8 cellular contexts compared by ENCODE assay signal in the genomic region with DNA sequence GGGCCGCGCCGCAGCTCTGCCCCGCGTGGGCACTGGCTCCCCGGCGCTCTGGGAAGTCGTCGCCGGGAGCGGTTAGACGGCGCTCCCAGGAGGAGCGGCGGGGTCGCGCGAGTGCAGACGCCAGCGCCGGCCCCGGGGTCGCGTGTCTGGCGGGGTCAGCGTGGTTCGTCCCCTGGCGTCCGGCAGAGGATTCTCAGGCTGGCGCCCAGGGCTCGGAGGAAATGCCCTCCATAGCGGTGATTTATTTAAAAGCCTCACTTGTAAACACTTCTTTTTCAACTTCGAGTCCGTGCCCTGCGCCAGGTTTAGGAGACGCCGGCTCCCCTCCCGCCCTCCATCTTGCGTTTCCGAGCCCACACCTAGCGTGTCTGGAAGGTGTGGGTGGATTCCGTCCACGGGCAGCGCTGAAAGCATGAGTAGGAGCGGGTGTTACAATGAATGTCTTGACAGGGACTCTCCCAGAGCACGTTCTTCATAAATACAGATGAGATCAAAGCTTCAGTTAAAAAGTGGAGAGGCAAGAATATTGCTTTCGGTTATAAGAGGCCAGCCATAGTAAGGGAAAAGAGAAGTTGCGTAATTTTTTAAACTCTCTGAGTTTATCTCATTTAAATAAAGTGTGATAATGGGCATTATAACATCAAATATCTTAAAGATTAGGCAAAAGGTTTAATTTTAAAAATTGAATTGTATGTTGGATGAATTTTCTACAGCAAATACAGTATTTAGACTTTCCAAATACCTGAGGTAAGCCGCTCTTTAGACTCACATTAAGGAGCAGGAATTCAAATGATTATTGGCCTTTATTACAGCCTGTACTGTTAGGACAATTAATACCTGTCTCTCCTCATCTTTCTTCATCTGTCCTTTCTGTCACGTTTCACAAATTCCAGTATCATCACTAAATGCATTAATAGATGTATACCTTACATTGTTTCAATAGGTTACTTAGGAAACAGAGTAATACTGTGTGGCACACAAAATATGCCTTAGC. TPM values are rescaled to one million over a fixed set of nuclear protein-coding genes. Genes with fewer than 3 reads are reported as not detected.
A peak's percentile ranks its signal among the peaks of the same experiment; 100 is the strongest.
DNase-seq lines count a peak whose midpoint lies in the region; ATAC-seq, FAIRE-seq and TF ChIP-seq lines count a peak whose summit lies in the region.

No MANE protein-coding gene starts in this region.

- H3K4me3 ChIP-seq in BLaER1 (peak overlapping the region; percentile 99), SJCRH30 (peak overlapping the region; percentile 72), pancreas (peak overlapping the region; percentile 46 to 82 (median 68)), tibial artery (peak overlapping the region; percentile 76 to 87)

- H3K27ac ChIP-seq in BLaER1 (peak overlapping the region; percentile 88), SJCRH30 (no peak overlapping the region), pancreas (peak overlapping the region; percentile 55 to 80 (median 64)), tibial artery (peak overlapping the region; percentile 76 to 90)

- H3K36me3 Mint-ChIP-seq in activated naive CD4-positive, alpha-beta T cell treated with anti-CD3 and anti-CD28 coated beads for 36 hours (ENCODE audit: low read depth), result peaks cover 3% of the 10 kb centered on the region

- H4K20me1 ChIP-seq in BLaER1, result peaks cover 21% of the 10 kb centered on the region

- H3K4me3 Mint-ChIP-seq in activated naive CD4-positive, alpha-beta T cell treated with anti-CD3 and anti-CD28 coated beads for 36 hours, result peak overlapping the region; percentile 91

- intact Hi-C loops in activated naive CD4-positive, alpha-beta T cell treated with anti-CD3 and anti-CD28 coated beads for 36 hours (cut with micrococcal nuclease), result loop anchor here (1.0 to 5.0 kb wide), 11 partner anchors 19 to 1949 kb away; a partner anchor contains a TSS
- intact Hi-C loops in Right ventricle myocardium inferior (cut with DNase I), result loop anchor here (1.0 to 5.0 kb wide), 3 partner anchors 41 to 86 kb away; no protein-coding TSS in a partner anchor
- intact Hi-C loops in pancreas (cut with DNase I), result no loop called here
- intact Hi-C loops in tibial artery (cut with DNase I; ENCODE audit: low total_unique reads), result loop anchor here (2.0 kb wide), 1 partner anchor 85 kb away; a partner anchor contains a TSS

- H3K4me2 ChIP-seq in BLaER1, result peak overlapping the region; percentile 93

- peak overlapping the region; percentile 90 for H3K9ac ChIP-seq in BLaER1

- WGBS in pancreas, 2 donors, result 2% methylated on average over 48 to 50 of the region's 50 CpGs

- H3K27me3 Mint-ChIP-seq in activated naive CD4-positive, alpha-beta T cell treated with anti-CD3 and anti-CD28 coated beads for 36 hours (ENCODE audit: low read depth), result no peaks in the 10 kb centered on the region

- CTCF ChIA-PET in activated naive CD4-positive, alpha-beta T cell treated with anti-CD3 and anti-CD28 coated beads for 36 hours (lab: Charles Lee), result interaction anchor here (0.7 kb wide), 1 partner anchor 23 kb away, joined by 3 read pairs; no protein-coding TSS in a partner anchor

- H3K9me3 ChIP-seq in BLaER1 (no peaks in the 10 kb centered on the region), SJCRH30 (replicated peaks) (no peaks in the 10 kb centered on the region; the same call in 1 of the 2 replicates), pancreas (no peaks in the 10 kb centered on the region), tibial artery (no peaks in the 10 kb centered on the region)

- H3K36me3 ChIP-seq in BLaER1, result peaks cover 4% of the 10 kb centered on the region; the same call in 1 of the 2 replicates
- H3K36me3 ChIP-seq in SJCRH30, result no peaks in the 10 kb centered on the region
- no peaks in the 10 kb centered on the region for H3K36me3 ChIP-seq in pancreas
- no peaks in the 10 kb centered on the region for H3K36me3 ChIP-seq in tibial artery

- ATAC-seq in GM19035 (IDR thresholded peaks at IDR 0.05; ENCODE audit: unreplicated experiment) (peak; percentile 53), HG03196 (IDR thresholded peaks at IDR 0.05; ENCODE audit: unreplicated experiment) (peak; percentile 53), Right ventricle myocardium inferior (peak; percentile 29), pancreas (peak; percentile 17 to 65 (median 52))

- H3K27me3 ChIP-seq in BLaER1 (no peaks in the 10 kb centered on the region), SJCRH30 (no peaks in the 10 kb centered on the region), pancreas (no peaks in the 10 kb centered on the region), tibial artery (no peaks in the 10 kb centered on the region)

- H3K27ac Mint-ChIP-seq in activated naive CD4-positive, alpha-beta T cell treated with anti-CD3 and anti-CD28 coated beads for 36 hours, result peak overlapping the region; percentile 93

- no peaks in the 10 kb centered on the region for H3K9me3 Mint-ChIP-seq in activated naive CD4-positive, alpha-beta T cell treated with anti-CD3 and anti-CD28 coated beads for 36 hours

- TF ChIP-seq CTCF in pancreas (IDR thresholded peaks at IDR 0.05) (no peak), tibial artery (IDR thresholded peaks at IDR 0.05) (peak in 1 of 2 experiments; percentile 30)

- H3K4me1 Mint-ChIP-seq in activated naive CD4-positive, alpha-beta T cell treated with anti-CD3 and anti-CD28 coated beads for 36 hours (ENCODE audit: low read depth), result peaks cover 35% of the 10 kb centered on the region

- H3K4me1 ChIP-seq in BLaER1, result peaks cover 65% of the 10 kb centered on the region
- no peaks in the 10 kb centered on the region for H3K4me1 ChIP-seq in SJCRH30
- peaks cover 0 to 10% (median 0%) of the 10 kb centered on the region in 3 donors for H3K4me1 ChIP-seq in pancreas
- H3K4me1 ChIP-seq in tibial artery, result peaks cover 0 to 24% (median 5%) of the 10 kb centered on the region in 4 donors

- peak; percentile 49 for FAIRE-seq in pancreas (lab: Jason Lieb, UNC)

- DNase-seq in SJCRH30 (peak; percentile 9 to 24), Right ventricle myocardium inferior (ENCODE audit: missing footprints) (peak; percentile 79), pancreas (peak; percentile 16 to 71 (median 42)), tibial artery (peak; percentile 36 to 72)
- peak; percentile 86 for DNase-seq in activated naive CD4-positive, alpha-beta T cell treated with anti-CD3 and anti-CD28 coated beads for 36 hours

RNA-seq across cellular contexts. Expression of a gene that starts 0.9 kb away (rescaled TPM):
- total RNA-seq in SJCRH30 (2014; rRNA removed; shearing (Covaris generic)), result 0.03 and 0.08 TPM in 2 replicates
- 1 to 10 TPM; 2.2 to 2.5 TPM for total RNA-seq in activated naive CD4-positive, alpha-beta T cell treated with anti-CD3 and anti-CD28 coated beads for 36 hours
- total RNA-seq in Right ventricle myocardium inferior, result 8.8 TPM
- total RNA-seq in pancreas, result 1 to 10 TPM in 1 of 6 donors, under 1 TPM in 5; 0.51 to 1.2 (median 0.76) TPM
- 1 to 10 TPM; 1.1 to 1.4 TPM for polyA plus RNA-seq in pancreas

Comparison
In these comparisons a context has a peak if more than half of its experiments do, and no peak if none do; other contexts are left out.
1. DNase-seq: peak in every context shown above with its lines; median percentile 86 in activated naive CD4-positive, alpha-beta T cell treated with anti-CD3 and anti-CD28 coated beads for 36 hours; 79 in Right ventricle myocardium inferior; 54 in tibial artery; 42 in pancreas; 16 in SJCRH30.
2. intact Hi-C loops: an anchor here in activated naive CD4-positive, alpha-beta T cell treated with anti-CD3 and anti-CD28 coated beads for 36 hours (1.0 to 5.0 kb wide), Right ventricle myocardium inferior (1.0 to 5.0 kb wide) and tibial artery (2.0 kb wide); none called in pancreas.